In genomic region chr12:1398673-1399072, GRCh38 we compare ENCODE assay signal across 18 cellular contexts.
DNase-seq lines count a peak whose midpoint lies in the region; TF ChIP-seq lines count a peak whose summit lies in the region.
"Had no signal": no experiment of that assay in that cellular context is flagged by ENCODE, and none has a peak within 500 bp of the region (broad histone marks: within the 10 kb centered on the region; RNA-seq: fewer than 3 reads in every experiment).

No MANE protein-coding gene starts in this region.

- peak; percentile 6 for TF ChIP-seq CTCF in GM20000 (IDR thresholded peaks at IDR 0.05; ENCODE audit: extremely low read depth, missing control alignments)
- TF ChIP-seq CTCF in NB4 (IDR thresholded peaks at IDR 0.05; ENCODE audit: low read depth, low read length): no peak
- no peak for TF ChIP-seq CTCF in neural progenitor cell (IDR thresholded peaks at IDR 0.05)

- no peak overlapping the region for H3K27ac ChIP-seq in caudate nucleus (ENCODE audit: low read depth, low read length)
- no peak overlapping the region for H3K27ac ChIP-seq in neural progenitor cell
- H3K27ac ChIP-seq: dorsolateral prefrontal cortex, tibial artery had no signal

- H3K36me3 Mint-ChIP-seq in neural progenitor cell: peaks cover 25% of the 10 kb centered on the region
- H3K36me3 Mint-ChIP-seq in activated T-cell treated with anti-CD3 and anti-CD28 coated beads, Interleukin-2, amount 50 U/mL, for 24 hours (ENCODE audit: low read depth): no peaks in the 10 kb centered on the region

- no peak overlapping the region for H3K27ac Mint-ChIP-seq in neural progenitor cell
- H3K27ac Mint-ChIP-seq in activated T-cell treated with anti-CD3 and anti-CD28 coated beads, Interleukin-2, amount 50 U/mL, for 24 hours: no peak overlapping the region
- H3K27ac Mint-ChIP-seq: B cell had no signal

- H3K4me3 ChIP-seq in NB4 (ENCODE audit: low read depth, low read length) (no peak overlapping the region), neural progenitor cell (no peak overlapping the region)
- H3K4me3 ChIP-seq: dorsolateral prefrontal cortex, tibial artery had no signal

- H3K4me3 Mint-ChIP-seq in neural progenitor cell: no peak overlapping the region
- no peak overlapping the region for H3K4me3 Mint-ChIP-seq in activated T-cell treated with anti-CD3 and anti-CD28 coated beads, Interleukin-2, amount 50 U/mL, for 24 hours
- H3K4me3 Mint-ChIP-seq: B cell had no signal

- no peaks in the 10 kb centered on the region for H3K4me1 Mint-ChIP-seq in neural progenitor cell
- H3K4me1 Mint-ChIP-seq in activated T-cell treated with anti-CD3 and anti-CD28 coated beads, Interleukin-2, amount 50 U/mL, for 24 hours (ENCODE audit: low read depth): no peaks in the 10 kb centered on the region
- H3K4me1 Mint-ChIP-seq: B cell had no signal

- H3K79me2 ChIP-seq in neural progenitor cell (ENCODE audit: low read depth): no peaks in the 10 kb centered on the region

- H3K4me2 ChIP-seq in neural progenitor cell: no peak overlapping the region

- H3K4me1 ChIP-seq in neural progenitor cell: no peaks in the 10 kb centered on the region
- H3K4me1 ChIP-seq: tibial artery had no signal

- TF ChIP-seq POLR2A in NB4 (IDR thresholded peaks at IDR 0.05; ENCODE audit: extremely low read depth, insufficient read length) (no peak), erythroblast (IDR thresholded peaks at IDR 0.05; ENCODE audit: low read length) (no peak)

- no peak overlapping the region for H3K9ac ChIP-seq in neural progenitor cell

- H3K9me3 Mint-ChIP-seq in neural progenitor cell: peaks cover 23% of the 10 kb centered on the region
- no peaks in the 10 kb centered on the region for H3K9me3 Mint-ChIP-seq in activated T-cell treated with anti-CD3 and anti-CD28 coated beads, Interleukin-2, amount 50 U/mL, for 24 hours

- no peaks in the 10 kb centered on the region for H4K20me1 ChIP-seq in neural progenitor cell (ENCODE audit: low read depth)

- no peaks in the 10 kb centered on the region for H3K27me3 ChIP-seq in neural progenitor cell
- H3K27me3 ChIP-seq: dorsolateral prefrontal cortex, tibial artery had no signal

- H3K36me3 ChIP-seq in neural progenitor cell: no peaks in the 10 kb centered on the region
- H3K36me3 ChIP-seq: tibial artery had no signal

- no peaks in the 10 kb centered on the region for H3F3A ChIP-seq in neural progenitor cell (ENCODE audit: low read depth)

- no peaks in the 10 kb centered on the region for H3K27me3 Mint-ChIP-seq in neural progenitor cell (ENCODE audit: insufficient read depth, low read depth)
- no peaks in the 10 kb centered on the region for H3K27me3 Mint-ChIP-seq in activated T-cell treated with anti-CD3 and anti-CD28 coated beads, Interleukin-2, amount 50 U/mL, for 24 hours
- H3K27me3 Mint-ChIP-seq: B cell, progenitor cell of endocrine pancreas had no signal

- DNase-seq in AG08395 (ENCODE audit: low spot score) (peak; percentile 27), GM20000 (ENCODE audit: low spot score) (no peak), NB4 (ENCODE audit: low read depth) (peak; percentile 27), erythroblast (lab: John Stamatoyannopoulos, UW) (peak; percentile 18 to 21), caudate nucleus (lab: John Stamatoyannopoulos, UW) (no peak), neural progenitor cell (ENCODE audit: low spot score) (no peak), ecto neural progenitor cell (ENCODE audit: low spot score) (no peak)
- no peak for DNase-seq in activated T-cell treated with anti-CD3 and anti-CD28 coated beads, Interleukin-2, amount 50 U/mL, for 24 hours
- DNase-seq: activated CD4-positive, alpha-beta T cell treated with anti-CD3 and anti-CD28 coated beads for 1 hour; activated T-cell treated with anti-CD3 and anti-CD28 coated beads for 4 hours; aorta; dorsolateral prefrontal cortex; glutamatergic neuron; NCI-H1105 treated with DMSO at 0.1 percent for 48 hours; NCI-H226; tibial artery had no signal

- no peak overlapping the region for H2AFZ ChIP-seq in neural progenitor cell (replicated peaks)

- H3K9me3 ChIP-seq in neural progenitor cell (ENCODE audit: low read depth): peaks cover 10% of the 10 kb centered on the region
- H3K9me3 ChIP-seq: tibial artery had no signal

Comparison
In these comparisons a context has a peak if more than half of its experiments do, and no peak if none do; other contexts are left out.
1. DNase-seq: peak in AG08395 (single experiment), NB4 (single experiment) and erythroblast (2 of 2); none in GM20000 (single experiment), caudate nucleus (0 of 61), neural progenitor cell (single experiment), ecto neural progenitor cell (single experiment) and activated T-cell treated with anti-CD3 and anti-CD28 coated beads, Interleukin-2, amount 50 U/mL, for 24 hours (single experiment).